1 cellular context compared by ENCODE assay signal in the genomic region with DNA sequence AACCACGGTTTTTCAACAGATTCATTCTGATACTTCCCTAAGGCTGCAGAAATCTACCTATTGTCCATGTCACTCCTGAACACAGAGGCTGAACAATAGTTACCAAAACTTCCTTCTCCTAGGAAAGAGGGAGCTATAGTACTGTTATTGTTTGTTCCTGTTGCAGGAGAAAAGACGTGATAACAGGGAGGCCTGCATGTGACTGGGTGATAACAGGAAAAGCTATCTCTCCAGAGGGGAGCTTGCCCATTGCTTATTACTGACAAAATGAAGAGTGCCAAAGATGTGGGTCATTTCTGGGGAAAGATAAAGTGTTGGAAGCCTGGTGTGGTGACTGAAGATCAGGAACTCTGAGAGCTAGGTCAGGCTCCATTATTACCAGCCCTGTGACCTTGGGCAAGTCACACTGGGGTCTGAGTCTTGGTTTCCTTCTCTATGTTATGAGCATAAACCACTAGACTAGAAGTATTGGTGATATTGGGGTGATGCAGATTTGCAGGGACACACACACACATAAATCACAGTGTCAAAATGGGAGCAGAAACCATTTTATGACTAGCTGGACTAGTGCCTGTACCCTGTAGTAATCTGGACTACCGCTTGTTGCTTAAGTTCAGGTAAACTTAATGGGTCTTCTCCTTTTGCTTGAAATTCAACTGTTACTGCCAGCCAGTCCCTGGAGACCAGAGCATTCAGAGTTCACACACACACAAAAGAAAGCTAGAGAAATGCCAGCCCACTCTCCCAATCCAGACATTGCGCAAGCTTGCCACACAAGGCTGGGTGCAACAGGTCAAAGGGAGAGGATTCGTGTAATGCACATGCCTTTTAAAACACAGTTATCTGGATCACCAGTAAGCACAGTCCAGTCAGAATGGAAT.
A peak's percentile ranks its signal among the peaks of the same experiment; 100 is the strongest.
TF ChIP-seq lines count a peak whose summit lies in the region.

No MANE protein-coding gene starts in this region.

TF ChIP-seq in K562, 482 proteins besides CTCF, POLR2A, EP300 and RAD21 (continued from another document and continues in another):
- TF ChIP-seq, protein P1, sequence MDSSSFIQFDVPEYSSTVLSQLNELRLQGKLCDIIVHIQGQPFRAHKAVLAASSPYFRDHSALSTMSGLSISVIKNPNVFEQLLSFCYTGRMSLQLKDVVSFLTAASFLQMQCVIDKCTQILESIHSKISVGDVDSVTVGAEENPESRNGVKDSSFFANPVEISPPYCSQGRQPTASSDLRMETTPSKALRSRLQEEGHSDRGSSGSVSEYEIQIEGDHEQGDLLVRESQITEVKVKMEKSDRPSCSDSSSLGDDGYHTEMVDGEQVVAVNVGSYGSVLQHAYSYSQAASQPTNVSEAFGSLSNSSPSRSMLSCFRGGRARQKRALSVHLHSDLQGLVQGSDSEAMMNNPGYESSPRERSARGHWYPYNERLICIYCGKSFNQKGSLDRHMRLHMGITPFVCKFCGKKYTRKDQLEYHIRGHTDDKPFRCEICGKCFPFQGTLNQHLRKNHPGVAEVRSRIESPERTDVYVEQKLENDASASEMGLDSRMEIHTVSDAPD (CRISPR knock-in tag; IDR thresholded peaks at IDR 0.05), result no peak
- no peak for TF ChIP-seq MXI1 (IDR thresholded peaks at IDR 0.05; ENCODE audit: low read depth, low read length)
- TF ChIP-seq RBM15 (IDR thresholded peaks at IDR 0.05; ENCODE audit: insufficient read depth, low read length), result no peak
- TF ChIP-seq SMARCB1 (IDR thresholded peaks at IDR 0.05; ENCODE audit: insufficient read length, low read depth), result no peak
- 0 out of 2 replicates have a peak, but pooled peaks have one; percentile 27 for TF ChIP-seq ZNF165 (CRISPR knock-in tag; IDR thresholded peaks at IDR 0.05; ENCODE audit: borderline replicate concordance)
- TF ChIP-seq ZNF274 (IDR thresholded peaks at IDR 0.05; ENCODE audit: borderline replicate concordance, low read depth, low read length), result peak; percentile 62; the same call in 1 of the 2 replicates
- peak; percentile 91 for TF ChIP-seq CBFA2T2 (conservative IDR thresholded peaks at IDR 0.05)
- TF ChIP-seq, protein P2, sequence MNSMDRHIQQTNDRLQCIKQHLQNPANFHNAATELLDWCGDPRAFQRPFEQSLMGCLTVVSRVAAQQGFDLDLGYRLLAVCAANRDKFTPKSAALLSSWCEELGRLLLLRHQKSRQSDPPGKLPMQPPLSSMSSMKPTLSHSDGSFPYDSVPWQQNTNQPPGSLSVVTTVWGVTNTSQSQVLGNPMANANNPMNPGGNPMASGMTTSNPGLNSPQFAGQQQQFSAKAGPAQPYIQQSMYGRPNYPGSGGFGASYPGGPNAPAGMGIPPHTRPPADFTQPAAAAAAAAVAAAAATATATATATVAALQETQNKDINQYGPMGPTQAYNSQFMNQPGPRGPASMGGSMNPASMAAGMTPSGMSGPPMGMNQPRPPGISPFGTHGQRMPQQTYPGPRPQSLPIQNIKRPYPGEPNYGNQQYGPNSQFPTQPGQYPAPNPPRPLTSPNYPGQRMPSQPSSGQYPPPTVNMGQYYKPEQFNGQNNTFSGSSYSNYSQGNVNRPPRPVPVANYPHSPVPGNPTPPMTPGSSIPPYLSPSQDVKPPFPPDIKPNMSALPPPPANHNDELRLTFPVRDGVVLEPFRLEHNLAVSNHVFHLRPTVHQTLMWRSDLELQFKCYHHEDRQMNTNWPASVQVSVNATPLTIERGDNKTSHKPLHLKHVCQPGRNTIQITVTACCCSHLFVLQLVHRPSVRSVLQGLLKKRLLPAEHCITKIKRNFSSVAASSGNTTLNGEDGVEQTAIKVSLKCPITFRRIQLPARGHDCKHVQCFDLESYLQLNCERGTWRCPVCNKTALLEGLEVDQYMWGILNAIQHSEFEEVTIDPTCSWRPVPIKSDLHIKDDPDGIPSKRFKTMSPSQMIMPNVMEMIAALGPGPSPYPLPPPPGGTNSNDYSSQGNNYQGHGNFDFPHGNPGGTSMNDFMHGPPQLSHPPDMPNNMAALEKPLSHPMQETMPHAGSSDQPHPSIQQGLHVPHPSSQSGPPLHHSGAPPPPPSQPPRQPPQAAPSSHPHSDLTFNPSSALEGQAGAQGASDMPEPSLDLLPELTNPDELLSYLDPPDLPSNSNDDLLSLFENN (IDR thresholded peaks at IDR 0.05; ENCODE audit: low read depth in 2 of 2, low read length in 2 of 2), result 0 out of 4 replicates have a peak, but pooled peaks of 1 of the 2 experiments have one; percentile 15
- peak; percentile 67 for TF ChIP-seq CXXC5 (CRISPR knock-in tag; IDR thresholded peaks at IDR 0.05)
- TF ChIP-seq, protein P3, sequence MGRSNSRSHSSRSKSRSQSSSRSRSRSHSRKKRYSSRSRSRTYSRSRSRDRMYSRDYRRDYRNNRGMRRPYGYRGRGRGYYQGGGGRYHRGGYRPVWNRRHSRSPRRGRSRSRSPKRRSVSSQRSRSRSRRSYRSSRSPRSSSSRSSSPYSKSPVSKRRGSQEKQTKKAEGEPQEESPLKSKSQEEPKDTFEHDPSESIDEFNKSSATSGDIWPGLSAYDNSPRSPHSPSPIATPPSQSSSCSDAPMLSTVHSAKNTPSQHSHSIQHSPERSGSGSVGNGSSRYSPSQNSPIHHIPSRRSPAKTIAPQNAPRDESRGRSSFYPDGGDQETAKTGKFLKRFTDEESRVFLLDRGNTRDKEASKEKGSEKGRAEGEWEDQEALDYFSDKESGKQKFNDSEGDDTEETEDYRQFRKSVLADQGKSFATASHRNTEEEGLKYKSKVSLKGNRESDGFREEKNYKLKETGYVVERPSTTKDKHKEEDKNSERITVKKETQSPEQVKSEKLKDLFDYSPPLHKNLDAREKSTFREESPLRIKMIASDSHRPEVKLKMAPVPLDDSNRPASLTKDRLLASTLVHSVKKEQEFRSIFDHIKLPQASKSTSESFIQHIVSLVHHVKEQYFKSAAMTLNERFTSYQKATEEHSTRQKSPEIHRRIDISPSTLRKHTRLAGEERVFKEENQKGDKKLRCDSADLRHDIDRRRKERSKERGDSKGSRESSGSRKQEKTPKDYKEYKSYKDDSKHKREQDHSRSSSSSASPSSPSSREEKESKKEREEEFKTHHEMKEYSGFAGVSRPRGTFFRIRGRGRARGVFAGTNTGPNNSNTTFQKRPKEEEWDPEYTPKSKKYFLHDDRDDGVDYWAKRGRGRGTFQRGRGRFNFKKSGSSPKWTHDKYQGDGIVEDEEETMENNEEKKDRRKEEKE (IDR thresholded peaks at IDR 0.05; ENCODE audit: borderline replicate concordance in 1 of 2, control insufficient read depth in 1 of 2, low read depth in 2 of 2, low read length in 1 of 2), result no peak
- peak; percentile 56; the same call in 1 of the 2 replicates for TF ChIP-seq MTA2 (IDR thresholded peaks at IDR 0.05; ENCODE audit: low read depth)
- TF ChIP-seq TEAD2 (tag; IDR thresholded peaks at IDR 0.05), result no peak
- peak; percentile 91 for TF ChIP-seq SOX6 (IDR thresholded peaks at IDR 0.05)
- TF ChIP-seq, protein P4, sequence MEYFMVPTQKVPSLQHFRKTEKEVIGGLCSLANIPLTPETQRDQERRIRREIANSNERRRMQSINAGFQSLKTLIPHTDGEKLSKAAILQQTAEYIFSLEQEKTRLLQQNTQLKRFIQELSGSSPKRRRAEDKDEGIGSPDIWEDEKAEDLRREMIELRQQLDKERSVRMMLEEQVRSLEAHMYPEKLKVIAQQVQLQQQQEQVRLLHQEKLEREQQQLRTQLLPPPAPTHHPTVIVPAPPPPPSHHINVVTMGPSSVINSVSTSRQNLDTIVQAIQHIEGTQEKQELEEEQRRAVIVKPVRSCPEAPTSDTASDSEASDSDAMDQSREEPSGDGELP (CRISPR knock-in tag; IDR thresholded peaks at IDR 0.05; ENCODE audit: borderline replicate concordance), result no peak
- TF ChIP-seq ZFPM2 (CRISPR knock-in tag; IDR thresholded peaks at IDR 0.05), result no peak
- peak; percentile 88 for TF ChIP-seq ARID1B (IDR thresholded peaks at IDR 0.05)
- no peak for TF ChIP-seq CREM (IDR thresholded peaks at IDR 0.05; ENCODE audit: low read depth)
- TF ChIP-seq SMARCA4 (IDR thresholded peaks at IDR 0.05), result peak; percentile 67; the same call in 1 of the 2 replicates
- TF ChIP-seq MECOM (CRISPR knock-in tag; IDR thresholded peaks at IDR 0.05), result no peak
- TF ChIP-seq HDAC1 (IDR thresholded peaks at IDR 0.05), result no peak
- TF ChIP-seq, protein P5, sequence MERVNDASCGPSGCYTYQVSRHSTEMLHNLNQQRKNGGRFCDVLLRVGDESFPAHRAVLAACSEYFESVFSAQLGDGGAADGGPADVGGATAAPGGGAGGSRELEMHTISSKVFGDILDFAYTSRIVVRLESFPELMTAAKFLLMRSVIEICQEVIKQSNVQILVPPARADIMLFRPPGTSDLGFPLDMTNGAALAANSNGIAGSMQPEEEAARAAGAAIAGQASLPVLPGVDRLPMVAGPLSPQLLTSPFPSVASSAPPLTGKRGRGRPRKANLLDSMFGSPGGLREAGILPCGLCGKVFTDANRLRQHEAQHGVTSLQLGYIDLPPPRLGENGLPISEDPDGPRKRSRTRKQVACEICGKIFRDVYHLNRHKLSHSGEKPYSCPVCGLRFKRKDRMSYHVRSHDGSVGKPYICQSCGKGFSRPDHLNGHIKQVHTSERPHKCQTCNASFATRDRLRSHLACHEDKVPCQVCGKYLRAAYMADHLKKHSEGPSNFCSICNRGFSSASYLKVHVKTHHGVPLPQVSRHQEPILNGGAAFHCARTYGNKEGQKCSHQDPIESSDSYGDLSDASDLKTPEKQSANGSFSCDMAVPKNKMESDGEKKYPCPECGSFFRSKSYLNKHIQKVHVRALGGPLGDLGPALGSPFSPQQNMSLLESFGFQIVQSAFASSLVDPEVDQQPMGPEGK (CRISPR knock-in tag; IDR thresholded peaks at IDR 0.05; ENCODE audit: borderline replicate concordance), result no peak
- TF ChIP-seq MYNN (IDR thresholded peaks at IDR 0.05), result peak; percentile 28; the same call in 1 of the 2 replicates
- no peak for TF ChIP-seq MYNN (CRISPR knock-in tag; IDR thresholded peaks at IDR 0.05)
- TF ChIP-seq HMG20A (CRISPR knock-in tag; conservative IDR thresholded peaks at IDR 0.05), result no peak
- peak; percentile 66; the same call in 1 of the 2 replicates for TF ChIP-seq CEBPG (CRISPR knock-in tag; IDR thresholded peaks at IDR 0.05)
- TF ChIP-seq CEBPG (tag; conservative IDR thresholded peaks at IDR 0.05 in 1 of 2, IDR thresholded peaks at IDR 0.05 in 1 of 2), result peak; percentile 83 to 93
- TF ChIP-seq TRIM24 (IDR thresholded peaks at IDR 0.05), result peak; percentile 77 to 84
- TF ChIP-seq ZNF431 (CRISPR knock-in tag; IDR thresholded peaks at IDR 0.05), result no peak
- TF ChIP-seq FOS (IDR thresholded peaks at IDR 0.05; ENCODE audit: extremely low read depth, insufficient read length), result no peak
- no peak; the same call in 1 of the 2 replicates for TF ChIP-seq PHB2 (IDR thresholded peaks at IDR 0.05; ENCODE audit: low read depth)
- no peak for TF ChIP-seq ZFP1 (CRISPR knock-in tag; IDR thresholded peaks at IDR 0.05)
- 0 out of 4 replicates have a peak, but pooled peaks of 1 of the 2 experiments have one; percentile 36 for TF ChIP-seq TEAD1 (CRISPR knock-in tag; IDR thresholded peaks at IDR 0.05)
- TF ChIP-seq MTA1 (IDR thresholded peaks at IDR 0.05; ENCODE audit: borderline replicate concordance), result no peak
- peak in 1 of 2 experiments; percentile 55; a peak in 1 of 4 replicates for TF ChIP-seq RCOR1 (IDR thresholded peaks at IDR 0.05; ENCODE audit: borderline replicate concordance in 1 of 2, low read depth in 2 of 2, low read length in 2 of 2)
- TF ChIP-seq SMAD4 (CRISPR knock-in tag; conservative IDR thresholded peaks at IDR 0.05), result peak; percentile 60; the same call in 1 of the 2 replicates
- TF ChIP-seq MED1 (CRISPR knock-in tag; IDR thresholded peaks at IDR 0.05; ENCODE audit: borderline replicate concordance), result no peak
- peak; percentile 56 for TF ChIP-seq FOSL1 (tag; conservative IDR thresholded peaks at IDR 0.05)
- peak; percentile 89 for TF ChIP-seq TAL1 (IDR thresholded peaks at IDR 0.05)
- TF ChIP-seq KLF1 (tag; IDR thresholded peaks at IDR 0.05), result no peak
- no peak for TF ChIP-seq ZNF79 (CRISPR knock-in tag; IDR thresholded peaks at IDR 0.05; ENCODE audit: low read depth)
- no peak for TF ChIP-seq LARP7 (IDR thresholded peaks at IDR 0.05)
- TF ChIP-seq, protein P6, sequence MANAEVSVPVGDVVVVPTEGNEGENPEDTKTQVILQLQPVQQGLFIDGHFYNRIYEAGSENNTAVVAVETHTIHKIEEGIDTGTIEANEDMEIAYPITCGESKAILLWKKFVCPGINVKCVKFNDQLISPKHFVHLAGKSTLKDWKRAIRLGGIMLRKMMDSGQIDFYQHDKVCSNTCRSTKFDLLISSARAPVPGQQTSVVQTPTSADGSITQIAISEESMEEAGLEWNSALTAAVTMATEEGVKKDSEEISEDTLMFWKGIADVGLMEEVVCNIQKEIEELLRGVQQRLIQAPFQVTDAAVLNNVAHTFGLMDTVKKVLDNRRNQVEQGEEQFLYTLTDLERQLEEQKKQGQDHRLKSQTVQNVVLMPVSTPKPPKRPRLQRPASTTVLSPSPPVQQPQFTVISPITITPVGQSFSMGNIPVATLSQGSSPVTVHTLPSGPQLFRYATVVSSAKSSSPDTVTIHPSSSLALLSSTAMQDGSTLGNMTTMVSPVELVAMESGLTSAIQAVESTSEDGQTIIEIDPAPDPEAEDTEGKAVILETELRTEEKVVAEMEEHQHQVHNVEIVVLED (CRISPR knock-in tag; IDR thresholded peaks at IDR 0.05), result no peak
- TF ChIP-seq ARHGAP35 (IDR thresholded peaks at IDR 0.05; ENCODE audit: partially characterized antibody), result no peak
- no peak for TF ChIP-seq ZNF134 (CRISPR knock-in tag; conservative IDR thresholded peaks at IDR 0.05)
- TF ChIP-seq, protein P7, sequence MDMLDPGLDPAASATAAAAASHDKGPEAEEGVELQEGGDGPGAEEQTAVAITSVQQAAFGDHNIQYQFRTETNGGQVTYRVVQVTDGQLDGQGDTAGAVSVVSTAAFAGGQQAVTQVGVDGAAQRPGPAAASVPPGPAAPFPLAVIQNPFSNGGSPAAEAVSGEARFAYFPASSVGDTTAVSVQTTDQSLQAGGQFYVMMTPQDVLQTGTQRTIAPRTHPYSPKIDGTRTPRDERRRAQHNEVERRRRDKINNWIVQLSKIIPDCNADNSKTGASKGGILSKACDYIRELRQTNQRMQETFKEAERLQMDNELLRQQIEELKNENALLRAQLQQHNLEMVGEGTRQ (CRISPR knock-in tag; IDR thresholded peaks at IDR 0.05), result 0 out of 2 replicates have a peak, but pooled peaks have one; percentile 37
- TF ChIP-seq POLR2H (tag; IDR thresholded peaks at IDR 0.05; ENCODE audit: low read depth), result no peak
- no peak for TF ChIP-seq HSF4 (CRISPR knock-in tag; IDR thresholded peaks at IDR 0.05; ENCODE audit: borderline replicate concordance)
